Comparison of ENCODE assay signal across 15 cellular contexts in the genomic region with DNA sequence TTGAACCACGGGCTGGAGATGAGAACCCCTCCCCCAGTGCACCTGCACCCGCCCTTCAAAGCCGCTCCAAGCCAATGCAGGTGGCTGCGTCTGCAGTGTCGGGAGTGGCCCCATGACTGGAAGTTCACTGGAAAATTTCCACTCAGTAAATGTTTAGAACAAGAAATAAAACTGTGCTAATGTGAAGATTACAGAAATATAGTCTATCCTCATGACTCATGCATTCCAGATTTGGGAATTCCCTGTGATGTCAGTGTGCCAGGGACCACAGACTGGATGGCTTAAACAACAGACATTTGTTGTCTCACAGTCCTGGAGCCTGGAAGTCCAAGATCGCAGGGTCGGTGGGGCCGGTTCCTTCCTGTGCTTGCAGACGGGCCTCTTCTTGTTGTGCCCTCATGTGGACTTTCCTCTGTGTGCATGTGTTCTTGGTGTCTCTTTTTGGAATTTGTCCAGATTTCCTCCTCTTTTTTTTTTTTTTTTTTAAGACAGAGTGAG. TPM values are rescaled to one million over a fixed set of nuclear protein-coding genes. Genes with fewer than 3 reads are reported as not detected.
DNase-seq lines count a peak whose midpoint lies in the region; ATAC-seq, FAIRE-seq and TF ChIP-seq lines count a peak whose summit lies in the region.
"Not testable (repeated sequence)": the region's sequence is repeated elsewhere in the genome, so short reads cannot be mapped to it uniquely, and the experiment has no call there.
"Had no signal": no experiment of that assay in that cellular context is flagged by ENCODE, and none has a peak within 500 bp of the region (broad histone marks: within the 10 kb centered on the region; RNA-seq: fewer than 3 reads in every experiment).

No MANE protein-coding gene starts in this region.

- H3K27me3 Mint-ChIP-seq in chondrocyte (ENCODE audit: low read depth) = not testable (repeated sequence)

- not testable (repeated sequence) for H3K27ac ChIP-seq in gastroesophageal sphincter; lung (ENCODE audit: low read depth in 1 of 2, low read length in 1 of 2); upper lobe of right lung

- H3K27ac Mint-ChIP-seq in chondrocyte (ENCODE audit: unreplicated experiment) = peak overlapping the region; percentile 49

- H3K9me3 Mint-ChIP-seq in chondrocyte (ENCODE audit: low read depth) = not testable (repeated sequence)

- not testable (repeated sequence) for DNase-seq in RCC 7860 (ENCODE audit: low spot score); chondrocyte (ENCODE audit: low spot score); left cardiac atrium; left lobe of liver (ENCODE audit: low spot score); lung (ENCODE audit: low spot score); upper lobe of right lung

- not testable (repeated sequence) for H3K36me3 ChIP-seq in gastroesophageal sphincter; lung (ENCODE audit: control insufficient read depth in 2 of 2, insufficient read depth in 2 of 2, low read length in 2 of 2); upper lobe of right lung

- H3K4me1 Mint-ChIP-seq in chondrocyte (ENCODE audit: low read depth) = not testable (repeated sequence)

- TF ChIP-seq CTCF in chondrocyte (IDR thresholded peaks at IDR 0.05); gastroesophageal sphincter (IDR thresholded peaks at IDR 0.05); lung (IDR thresholded peaks at IDR 0.05; ENCODE audit: control extremely low read depth, extremely low read depth); upper lobe of right lung (IDR thresholded peaks at IDR 0.05): not testable (repeated sequence)

- not testable (repeated sequence) for H3K27me3 ChIP-seq in gastroesophageal sphincter; lung (ENCODE audit: control insufficient read depth, insufficient read depth); upper lobe of right lung

- not testable (repeated sequence) for TF ChIP-seq POLR2A in gastroesophageal sphincter (IDR thresholded peaks at IDR 0.05)

- not testable (repeated sequence) for TF ChIP-seq EP300 in gastroesophageal sphincter (IDR thresholded peaks at IDR 0.05)

- intact Hi-C loops in left cardiac atrium (cut with DNase I); upper lobe of right lung (cut with DNase I): not testable (repeated sequence)

- H3K9me3 ChIP-seq in gastroesophageal sphincter; lung (ENCODE audit: control insufficient read depth in 2 of 2, insufficient read depth in 1 of 2, low read length in 1 of 2); upper lobe of right lung: not testable (repeated sequence)

- H3K36me3 Mint-ChIP-seq in chondrocyte (ENCODE audit: low read depth) = not testable (repeated sequence)

- not testable (repeated sequence) for H3K4me3 ChIP-seq in gastroesophageal sphincter, lung, upper lobe of right lung

- WGBS in gastroesophageal sphincter (ENCODE audit: low coverage in 1 of 2), 2 donors = no CpG with 5 or more reads among the region's 9 CpGs
- no CpG with 5 or more reads among the region's 9 CpGs for WGBS in lung, 2 donors

- H3K4me1 ChIP-seq in gastroesophageal sphincter; lung (ENCODE audit: control insufficient read depth in 2 of 2, insufficient read depth in 2 of 2, low read length in 2 of 2); upper lobe of right lung: not testable (repeated sequence)

- H3K4me3 Mint-ChIP-seq in chondrocyte (ENCODE audit: unreplicated experiment) = not testable (repeated sequence)

- ATAC-seq in HG03432 (IDR thresholded peaks at IDR 0.05; ENCODE audit: unreplicated experiment) = peak; percentile 5
- peak; percentile 72 for ATAC-seq in gastroesophageal sphincter
- ATAC-seq in left cardiac atrium = peak; percentile 63 to 89
- ATAC-seq in left lobe of liver = peak; percentile 28
- peak; percentile 27 for ATAC-seq in lung (ENCODE audit: insufficient read depth, low FRiP score)
- peak; percentile 53 for ATAC-seq in upper lobe of right lung

- FAIRE-seq in RCC 7860 (lab: Jason Lieb, UNC) = peak; percentile 93

RNA-seq across cellular contexts. Expression of gene CRYAA, which starts 6.1 kb away (rescaled TPM):
- total RNA-seq in chondrocyte (not detected in 3 replicates), gastroesophageal sphincter (not detected), left cardiac atrium (not detected), left lobe of liver (not detected), lung (not detected), upper lobe of right lung (not detected)
- polyA plus RNA-seq in lung = not detected
- total RNA-seq: A673; CD8-positive, alpha-beta T cell; GM23338; H9; HT1080 had no signal
- polyA plus RNA-seq: BJ, CD14-positive monocyte, GM23338 had no signal

RNA-seq across cellular contexts. Expression of gene U2AF1, which starts 55.4 kb away (rescaled TPM):
- 9.8 to 13.7 TPM (median 11.8 TPM) in 3 replicates for total RNA-seq in chondrocyte
- total RNA-seq in gastroesophageal sphincter = 10 to 100 TPM; 26.6 to 49.5 (median 41.4) TPM
- total RNA-seq in left cardiac atrium = 1 to 10 TPM; 8.5 to 8.6 TPM
- total RNA-seq in left lobe of liver = 11.0 TPM
- 10 to 100 TPM; 18.6 to 61.3 TPM for total RNA-seq in lung
- 10 to 100 TPM; 58.6 to 87.3 TPM for polyA plus RNA-seq in lung
- total RNA-seq in upper lobe of right lung = 34.9 TPM

Comparison
In these comparisons a context has a peak if more than half of its experiments do, and no peak if none do; other contexts are left out.
1. ATAC-seq: peak in every context shown above with its lines; median percentile 76 in left cardiac atrium; 72 in gastroesophageal sphincter; 53 in upper lobe of right lung; 28 in left lobe of liver; 27 in lung; 5 in HG03432.